ENCODE assay signal across 5 cellular contexts in the genomic region with DNA sequence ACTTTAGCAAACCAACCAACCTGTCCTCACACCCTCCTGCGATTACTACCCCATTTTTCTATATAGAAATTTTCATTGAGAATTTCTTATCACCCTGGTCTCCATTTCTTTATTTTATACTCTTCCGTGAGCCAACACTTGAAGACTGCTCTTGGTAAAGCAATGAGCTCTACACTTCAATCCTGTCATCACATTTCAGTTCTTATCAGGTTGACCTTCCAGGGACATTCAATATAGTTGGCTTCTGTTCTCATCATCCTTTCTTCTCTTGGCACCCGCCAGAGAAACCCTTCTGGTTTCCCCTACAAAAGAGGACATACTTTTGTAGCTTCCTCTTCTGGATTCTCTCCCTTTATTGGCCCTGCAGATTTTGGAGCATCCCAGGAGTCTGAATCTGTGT.
"Had no signal": no experiment of that assay in that cellular context is flagged by ENCODE, and none has a peak within 500 bp of the region (broad histone marks: within the 10 kb centered on the region; RNA-seq: fewer than 3 reads in every experiment).

No MANE protein-coding gene starts in this region.

- DNase-seq: H9, HCEC 1CT had no signal

- H3K27ac ChIP-seq: HL-60 had no signal

- H3K4me3 ChIP-seq: GM23338 had no signal

- ATAC-seq: GM23338, HepG2 had no signal
